Comparison of ENCODE assay signal across 13 cellular contexts in genomic region chr3:1971780-1972179, GRCh38.
"Had no signal": no experiment of that assay in that cellular context is flagged by ENCODE, and none has a peak within 500 bp of the region (broad histone marks: within the 10 kb centered on the region; RNA-seq: fewer than 3 reads in every experiment).

No MANE protein-coding gene starts in this region.

- H3K36me3 Mint-ChIP-seq: activated CD4-positive, alpha-beta memory T cell treated with anti-CD3 and anti-CD28 coated beads for 36 hours; immature natural killer cell; stimulated activated memory B cell treated with anti-CD40 and anti-IgM and Interleukin-4, amounts not matched to agents 10 μg/mL and 1 μg/mL and 100 μg/mL, for 72 hours had no signal

- ATAC-seq: activated CD4-positive, alpha-beta T cell treated with anti-CD3 and anti-CD28 coated beads for 36 hours; heart left ventricle; pancreas; stimulated activated memory B cell treated with anti-CD40 and anti-IgM and Interleukin-4, amounts not matched to agents 10 μg/mL and 1 μg/mL and 100 μg/mL, for 72 hours had no signal

- DNase-seq: activated CD4-positive, alpha-beta memory T cell treated with anti-CD3 and anti-CD28 coated beads for 36 hours; activated CD4-positive, alpha-beta T cell treated with anti-CD3 and anti-CD28 coated beads for 36 hours; activated naive CD4-positive, alpha-beta T cell treated with anti-CD3 and anti-CD28 coated beads, Interleukin-2, amount 50 U/mL, for 16 hours; activated T-cell treated with anti-CD3 and anti-CD28 coated beads, Interleukin-2, amount 50 U/mL, for 24 hours; dorsolateral prefrontal cortex; heart left ventricle; immature natural killer cell; pancreas; T-helper 2 cell; thyroid gland had no signal

- H3K9me3 ChIP-seq: pancreas, thyroid gland had no signal

- H3K27me3 ChIP-seq: heart left ventricle, pancreas, thyroid gland had no signal

- H3K4me3 ChIP-seq: dorsolateral prefrontal cortex, heart left ventricle, lung, pancreas, thyroid gland had no signal

- H3K9me3 Mint-ChIP-seq: neural crest cell had no signal

- H3K27ac ChIP-seq: dorsolateral prefrontal cortex, heart left ventricle, pancreas, thyroid gland had no signal

- H3K4me3 Mint-ChIP-seq: activated CD4-positive, alpha-beta memory T cell treated with anti-CD3 and anti-CD28 coated beads for 36 hours; activated CD4-positive, alpha-beta T cell treated with anti-CD3 and anti-CD28 coated beads for 36 hours; activated T-cell treated with anti-CD3 and anti-CD28 coated beads, Interleukin-2, amount 50 U/mL, for 24 hours; immature natural killer cell; neural crest cell; stimulated activated memory B cell treated with anti-CD40 and anti-IgM and Interleukin-4, amounts not matched to agents 10 μg/mL and 1 μg/mL and 100 μg/mL, for 72 hours had no signal

- H3K27ac Mint-ChIP-seq: activated CD4-positive, alpha-beta memory T cell treated with anti-CD3 and anti-CD28 coated beads for 36 hours; activated CD4-positive, alpha-beta T cell treated with anti-CD3 and anti-CD28 coated beads for 36 hours; activated T-cell treated with anti-CD3 and anti-CD28 coated beads, Interleukin-2, amount 50 U/mL, for 24 hours; immature natural killer cell; stimulated activated memory B cell treated with anti-CD40 and anti-IgM and Interleukin-4, amounts not matched to agents 10 μg/mL and 1 μg/mL and 100 μg/mL, for 72 hours had no signal

- H3K36me3 ChIP-seq: heart left ventricle, pancreas, thyroid gland had no signal

- H3K4me1 Mint-ChIP-seq: activated CD4-positive, alpha-beta T cell treated with anti-CD3 and anti-CD28 coated beads for 36 hours; immature natural killer cell; neural crest cell; stimulated activated memory B cell treated with anti-CD40 and anti-IgM and Interleukin-4, amounts not matched to agents 10 μg/mL and 1 μg/mL and 100 μg/mL, for 72 hours had no signal

- H3K4me1 ChIP-seq: heart left ventricle, pancreas, thyroid gland had no signal

- H3K27me3 Mint-ChIP-seq: activated CD4-positive, alpha-beta memory T cell treated with anti-CD3 and anti-CD28 coated beads for 36 hours; activated CD4-positive, alpha-beta T cell treated with anti-CD3 and anti-CD28 coated beads for 36 hours; activated T-cell treated with anti-CD3 and anti-CD28 coated beads, Interleukin-2, amount 50 U/mL, for 24 hours; stimulated activated memory B cell treated with anti-CD40 and anti-IgM and Interleukin-4, amounts not matched to agents 10 μg/mL and 1 μg/mL and 100 μg/mL, for 72 hours had no signal
